In genomic region chr3:106965286-106965685, GRCh38 we compare ENCODE assay signal across 1 cellular context.
TF ChIP-seq lines count a peak whose summit lies in the region.

No MANE protein-coding gene starts in this region.

TF ChIP-seq in H1, 55 proteins besides CTCF, POLR2A, EP300 and RAD21 (continued from another document):
- TF ChIP-seq CHD7 (IDR thresholded peaks at IDR 0.05; ENCODE audit: insufficient replicate concordance, low read length) (no peak), MAX (IDR thresholded peaks at IDR 0.05) (no peak), KDM5A (IDR thresholded peaks at IDR 0.05; ENCODE audit: low read length) (no peak), HDAC6 (IDR thresholded peaks at IDR 0.05; ENCODE audit: low read depth, low read length) (no peak)
